Comparison of ENCODE assay signal across 1 cellular context in genomic region chr2:48112911-48113687, GRCh38.
TF ChIP-seq lines count a peak whose summit lies in the region.

No MANE protein-coding gene starts in this region.

TF ChIP-seq in HepG2, 621 proteins besides CTCF, POLR2A, EP300 and RAD21 (continued from another document and continues in another):
- TF ChIP-seq ZBTB26 (CRISPR knock-in tag; IDR thresholded peaks at IDR 0.05; ENCODE audit: borderline replicate concordance) = no peak
- no peak for TF ChIP-seq ZNF275 (CRISPR knock-in tag; IDR thresholded peaks at IDR 0.05; ENCODE audit: borderline replicate concordance)
- TF ChIP-seq JUN (CRISPR knock-in tag; IDR thresholded peaks at IDR 0.05) = no peak
- TF ChIP-seq ZNF724P (CRISPR knock-in tag; IDR thresholded peaks at IDR 0.05; ENCODE audit: borderline replicate concordance) = no peak
- no peak for TF ChIP-seq ZBTB25 (CRISPR knock-in tag; IDR thresholded peaks at IDR 0.05)
- no peak for TF ChIP-seq ZNF329 (CRISPR knock-in tag; IDR thresholded peaks at IDR 0.05; ENCODE audit: low read depth)
- no peak for TF ChIP-seq CENPBD1 (CRISPR knock-in tag; IDR thresholded peaks at IDR 0.05; ENCODE audit: borderline replicate concordance, low read depth)
- TF ChIP-seq ZFP36L1 (CRISPR knock-in tag; IDR thresholded peaks at IDR 0.05) = no peak
- no peak for TF ChIP-seq ZBTB8A (CRISPR knock-in tag; IDR thresholded peaks at IDR 0.05; ENCODE audit: borderline replicate concordance, low read depth)
- no peak for TF ChIP-seq PBX2 (CRISPR knock-in tag; IDR thresholded peaks at IDR 0.05)
- peak; percentile 78 for TF ChIP-seq MED1 (CRISPR knock-in tag; IDR thresholded peaks at IDR 0.05)
- TF ChIP-seq HMG20A (CRISPR knock-in tag; IDR thresholded peaks at IDR 0.05; ENCODE audit: borderline replicate concordance) = peak; percentile 15; the same call in 1 of the 2 replicates
- no peak for TF ChIP-seq CEBPZ (IDR thresholded peaks at IDR 0.05; ENCODE audit: low read length)
- 0 out of 2 replicates have a peak, but pooled peaks have one; percentile 13 for TF ChIP-seq ZFP91 (CRISPR knock-in tag; IDR thresholded peaks at IDR 0.05; ENCODE audit: borderline replicate concordance)
- no peak for TF ChIP-seq BATF2 (CRISPR knock-in tag; IDR thresholded peaks at IDR 0.05)
- TF ChIP-seq ZFP41 (CRISPR knock-in tag; IDR thresholded peaks at IDR 0.05; ENCODE audit: borderline replicate concordance) = no peak
- no peak for TF ChIP-seq HOXA7 (CRISPR knock-in tag; IDR thresholded peaks at IDR 0.05)
- no peak for TF ChIP-seq TOPORS (CRISPR knock-in tag; IDR thresholded peaks at IDR 0.05)
- no peak for TF ChIP-seq PREB (CRISPR knock-in tag; IDR thresholded peaks at IDR 0.05)
- TF ChIP-seq ZNF407 (CRISPR knock-in tag; IDR thresholded peaks at IDR 0.05; ENCODE audit: not compliant biosample characterization) = no peak
- no peak for TF ChIP-seq ZNF430 (CRISPR knock-in tag; IDR thresholded peaks at IDR 0.05)
- peak; percentile 82; the same call in 1 of the 2 replicates for TF ChIP-seq THAP7 (CRISPR knock-in tag; IDR thresholded peaks at IDR 0.05)
- TF ChIP-seq U2AF1 (optimal IDR thresholded peaks at IDR 0.05; ENCODE audit: low read depth, low read length) = no peak
- TF ChIP-seq STAT6 (CRISPR knock-in tag; IDR thresholded peaks at IDR 0.05; ENCODE audit: borderline replicate concordance) = no peak
- no peak for TF ChIP-seq IRX3 (CRISPR knock-in tag; IDR thresholded peaks at IDR 0.05; ENCODE audit: borderline replicate concordance, low read depth)
- no peak for TF ChIP-seq HIVEP1 (CRISPR knock-in tag; IDR thresholded peaks at IDR 0.05)
